Comparison of ENCODE assay signal across 20 cellular contexts in genomic region chr7:45885264-45885882, GRCh38. TPM values are rescaled to one million over a fixed set of nuclear protein-coding genes. Genes with fewer than 3 reads are reported as not detected.
DNase-seq lines count a peak whose midpoint lies in the region; ATAC-seq, FAIRE-seq and TF ChIP-seq lines count a peak whose summit lies in the region.
"Had no signal": no experiment of that assay in that cellular context is flagged by ENCODE, and none has a peak within 500 bp of the region (broad histone marks: within the 10 kb centered on the region; RNA-seq: fewer than 3 reads in every experiment).

No MANE protein-coding gene starts in this region.

- H3K4me3 ChIP-seq in AG10803 (ENCODE audit: low read length) (no peak overlapping the region), astrocyte (ENCODE audit: insufficient read depth, low read depth, low read length) (no peak overlapping the region)
- H3K4me3 ChIP-seq: psoas muscle, upper lobe of left lung had no signal

- no peaks in the 10 kb centered on the region for H3K36me3 Mint-ChIP-seq in astrocyte (ENCODE audit: low read depth, unreplicated experiment)

- H3K27ac Mint-ChIP-seq in astrocyte (ENCODE audit: unreplicated experiment), result no peak overlapping the region
- H3K27ac Mint-ChIP-seq: effector memory CD8-positive, alpha-beta T cell; T-helper 1 cell treated with Interleukin-12 subunit alpha and Interleukin-12 subunit beta and Interleukin-4 antibody, amounts not matched to agents 30 μg/mL and 1 μg/mL, for 36 hours had no signal

- H3K9me3 ChIP-seq in astrocyte (ENCODE audit: insufficient read depth, low read depth, low read length), result no peaks in the 10 kb centered on the region
- H3K9me3 ChIP-seq: psoas muscle, upper lobe of left lung had no signal

- H3K4me2 ChIP-seq in astrocyte (ENCODE audit: low read length), result peak overlapping the region; percentile 28

- no peak overlapping the region for H3K27ac ChIP-seq in astrocyte (ENCODE audit: low read depth, low read length)
- H3K27ac ChIP-seq: psoas muscle, upper lobe of left lung had no signal

- no peaks in the 10 kb centered on the region for H3K9me3 Mint-ChIP-seq in astrocyte (ENCODE audit: unreplicated experiment)
- H3K9me3 Mint-ChIP-seq: activated T-cell treated with anti-CD3 and anti-CD28 coated beads, Interleukin-2, amount 50 U/mL, for 4 hours; effector memory CD8-positive, alpha-beta T cell; T-helper 1 cell treated with Interleukin-12 subunit alpha and Interleukin-12 subunit beta and Interleukin-4 antibody, amounts not matched to agents 30 μg/mL and 1 μg/mL, for 36 hours had no signal

- DNase-seq in AG10803 (ENCODE audit: low read depth) (peak; percentile 30), HTR-8/SVneo (ENCODE audit: insufficient read length, low spot score) (peak; percentile 31), astrocyte (ENCODE audit: low read depth) (peak; percentile 12), left lobe of liver (ENCODE audit: low spot score) (peak; percentile 81), HCEC 1CT (no peak), RPMI8226 (no peak), DMS114 treated with DMSO at 0.1 percent for 48 hours (lab: John Stamatoyannopoulos, UW; ENCODE audit: unreplicated experiment) (no peak)
- DNase-seq: activated CD4-positive, alpha-beta T cell treated with anti-CD3 and anti-CD28 coated beads for 48 hours; activated T-cell treated with anti-CD3 and anti-CD28 coated beads, Interleukin-2, amount 50 U/mL, for 4 hours; AML-193; DND-41; effector memory CD8-positive, alpha-beta T cell; NCI-H2227 treated with DMSO at 0.1 percent for 48 hours; psoas muscle; stimulated activated CD4-positive, alpha-beta T cell treated with anti-CD3 and anti-CD28 coated beads, Interleukin-2, amount 100 ng/mL, for 48 hours had no signal

- H2AFZ ChIP-seq in astrocyte (ENCODE audit: low read depth, low read length), result no peak overlapping the region

- H3K79me2 ChIP-seq in astrocyte (ENCODE audit: insufficient read depth, low read length), result no peaks in the 10 kb centered on the region

- FAIRE-seq in HTR-8/SVneo (lab: Jason Lieb, UNC), result peak; percentile 86
- peak; percentile 37 for FAIRE-seq in astrocyte (lab: Jason Lieb, UNC)
- FAIRE-seq: GM12891, islet of Langerhans had no signal

- H3K4me1 Mint-ChIP-seq in astrocyte (ENCODE audit: low read depth, unreplicated experiment), result peaks cover 3% of the 10 kb centered on the region

- peaks cover 52% of the 10 kb centered on the region for H3K27me3 Mint-ChIP-seq in astrocyte (ENCODE audit: low read depth, unreplicated experiment)

- H3K4me3 Mint-ChIP-seq in astrocyte (ENCODE audit: unreplicated experiment), result no peak overlapping the region
- H3K4me3 Mint-ChIP-seq: activated T-cell treated with anti-CD3 and anti-CD28 coated beads, Interleukin-2, amount 50 U/mL, for 4 hours; effector memory CD8-positive, alpha-beta T cell; T-helper 1 cell treated with Interleukin-12 subunit alpha and Interleukin-12 subunit beta and Interleukin-4 antibody, amounts not matched to agents 30 μg/mL and 1 μg/mL, for 36 hours had no signal

- no peak for TF ChIP-seq CTCF in AG10803 (conservative IDR thresholded peaks at IDR 0.05; ENCODE audit: low read length)
- no peak for TF ChIP-seq CTCF in astrocyte (IDR thresholded peaks at IDR 0.05; ENCODE audit: insufficient read depth, low read depth, low read length)

- H3K27me3 ChIP-seq in astrocyte (ENCODE audit: insufficient read depth, low read length), result no peaks in the 10 kb centered on the region

- no peaks in the 10 kb centered on the region for H3K36me3 ChIP-seq in astrocyte (ENCODE audit: insufficient read depth, low read length)
- H3K36me3 ChIP-seq: upper lobe of left lung had no signal

- H4K20me1 ChIP-seq in astrocyte (ENCODE audit: insufficient read depth, low read length), result no peaks in the 10 kb centered on the region

- no peak overlapping the region for H3K9ac ChIP-seq in astrocyte (ENCODE audit: low read length)

- ATAC-seq in left lobe of liver (peak; percentile 60), GM21529 (IDR thresholded peaks at IDR 0.05; ENCODE audit: unreplicated experiment) (no peak)
- ATAC-seq: activated T-cell treated with anti-CD3 and anti-CD28 coated beads, Interleukin-2, amount 50 U/mL, for 4 hours; effector memory CD8-positive, alpha-beta T cell; psoas muscle had no signal

- H3K4me1 ChIP-seq in astrocyte (ENCODE audit: insufficient read depth, low read length), result peaks cover 26% of the 10 kb centered on the region
- H3K4me1 ChIP-seq: psoas muscle had no signal

RNA-seq across cellular contexts. Expression of gene IGFBP1, which starts 2.9 kb away (rescaled TPM):
- total RNA-seq in astrocyte (not detected in 2 replicates), left lobe of liver (13.7 TPM)
- total RNA-seq: psoas muscle had no signal

RNA-seq across cellular contexts. Expression of gene CCDC201, which starts 12.5 kb away (rescaled TPM):
- total RNA-seq in astrocyte (not detected in 2 replicates), left lobe of liver (not detected)
- total RNA-seq: activated T-cell treated with anti-CD3 and anti-CD28 coated beads, Interleukin-2, amount 50 U/mL, for 4 hours; psoas muscle; upper lobe of left lung had no signal

RNA-seq across cellular contexts. Expression of gene IGFBP3, which starts 35.7 kb away (rescaled TPM):
- total RNA-seq in astrocyte (1,092 and 1,283 TPM in 2 replicates), left lobe of liver (140 TPM)

Comparison
In these comparisons a context has a peak if more than half of its experiments do, and no peak if none do; other contexts are left out.
1. DNase-seq: peak in AG10803 (single experiment), HTR-8/SVneo (single experiment), astrocyte (single experiment) and left lobe of liver (single experiment); none in HCEC 1CT (single experiment), RPMI8226 (single experiment) and DMS114 treated with DMSO at 0.1 percent for 48 hours (single experiment).
2. RNA of gene IGFBP1, which starts 2.9 kb away (total RNA-seq): 13.7 TPM in left lobe of liver (single experiment); not detected in astrocyte; every median in the first group is over 10 times any median in the second.